15 cellular contexts compared by ENCODE assay signal in genomic region chr7:23713285-23714235, GRCh38. TPM values are rescaled to one million over a fixed set of nuclear protein-coding genes. Genes with fewer than 3 reads are reported as not detected.
DNase-seq lines count a peak whose midpoint lies in the region; ATAC-seq and TF ChIP-seq lines count a peak whose summit lies in the region.
"Had no signal": no experiment of that assay in that cellular context is flagged by ENCODE, and none has a peak within 500 bp of the region (broad histone marks: within the 10 kb centered on the region; RNA-seq: fewer than 3 reads in every experiment).

No MANE protein-coding gene starts in this region.

- DNase-seq in A172 (ENCODE audit: low spot score) = peak; percentile 94
- peak; percentile 87 for DNase-seq in HCEC 1CT
- DNase-seq in SW480 (ENCODE audit: low spot score) = peak; percentile 94
- peak; percentile 10 for DNase-seq in fibroblast of villous mesenchyme (ENCODE audit: low read depth)
- DNase-seq in ecto neural progenitor cell (ENCODE audit: low spot score) = no peak
- no peak for DNase-seq in stimulated activated CD4-positive, alpha-beta T cell treated with anti-CD3 and anti-CD28 coated beads, Interleukin-12 subunit alpha, Interleukin-12 subunit beta, amount 100 ng/mL, for 4 hours
- DNase-seq in globus pallidus (ENCODE audit: low spot score) = no peak
- DNase-seq: activated naive CD4-positive, alpha-beta T cell; immature natural killer cell; NCI-H2029 treated with DMSO at 0.1 percent for 48 hours; nucleus accumbens; stimulated activated CD4-positive, alpha-beta T cell treated with anti-CD3 and anti-CD28 coated beads, Interleukin-2, amount 100 ng/mL, for 48 hours; substantia nigra had no signal

- no peak for TF ChIP-seq CTCF in fibroblast of villous mesenchyme (IDR thresholded peaks at IDR 0.05; ENCODE audit: insufficient read depth, low read depth, low read length)

- ATAC-seq in GM21737 (IDR thresholded peaks at IDR 0.05; ENCODE audit: unreplicated experiment) = no peak

- H3K4me3 ChIP-seq in fibroblast of villous mesenchyme (ENCODE audit: low read depth, low read length) = no peak overlapping the region
- H3K4me3 ChIP-seq: BLaER1 treated with 17β-estradiol and CSF1 and Interleukin-3, amounts not matched to agents 10 nM and 100 nM had no signal

RNA-seq across cellular contexts. Expression of gene STK31, which starts 3.5 kb away (rescaled TPM):
- total RNA-seq in A172 (2014; rRNA removed; shearing (Covaris generic)) = 0.07 and 0.45 TPM in 2 replicates
- total RNA-seq in fibroblast of villous mesenchyme = not detected in 2 replicates

RNA-seq across cellular contexts. Expression of gene FAM221A, which starts 33.6 kb away (rescaled TPM):
- total RNA-seq in A172 (2014; rRNA removed; shearing (Covaris generic)) = 14.2 and 16.6 TPM in 2 replicates
- total RNA-seq in fibroblast of villous mesenchyme = 0.43 and 0.64 TPM in 2 replicates

Comparison
In these comparisons a context has a peak if more than half of its experiments do, and no peak if none do; other contexts are left out.
1. DNase-seq: peak in A172 (single experiment), HCEC 1CT (single experiment), SW480 (single experiment) and fibroblast of villous mesenchyme (single experiment); none in ecto neural progenitor cell (single experiment), stimulated activated CD4-positive, alpha-beta T cell treated with anti-CD3 and anti-CD28 coated beads, Interleukin-12 subunit alpha, Interleukin-12 subunit beta, amount 100 ng/mL, for 4 hours (single experiment) and globus pallidus (single experiment).